20 cellular contexts compared by ENCODE assay signal in the genomic region with DNA sequence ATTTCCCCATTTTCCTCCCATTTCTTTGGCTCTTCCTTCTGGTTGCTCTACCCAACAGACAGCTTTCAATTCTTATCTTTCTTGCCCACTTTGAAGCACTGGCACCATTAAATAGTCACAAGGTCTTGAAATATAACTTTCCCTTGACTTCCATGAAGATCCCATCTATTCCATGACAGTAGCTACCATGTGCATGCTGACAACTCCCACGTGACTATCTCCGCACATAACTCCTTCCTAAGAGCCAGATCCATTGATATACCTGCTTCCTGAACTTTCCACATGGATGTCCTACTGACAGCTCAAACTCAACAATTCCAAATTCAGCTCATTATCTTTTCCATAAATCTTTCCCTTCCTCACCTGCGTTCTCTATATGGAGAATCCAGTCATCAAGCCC.
"Had no signal": no experiment of that assay in that cellular context is flagged by ENCODE, and none has a peak within 500 bp of the region (broad histone marks: within the 10 kb centered on the region; RNA-seq: fewer than 3 reads in every experiment).

No MANE protein-coding gene starts in this region.

- H3K9ac ChIP-seq: KMS-11 had no signal

- H3K27me3 ChIP-seq: SJSA1 had no signal

- H3K36me3 ChIP-seq: SJSA1 had no signal

- H3K9me3 ChIP-seq: SJSA1 had no signal

- DNase-seq: Kasumi-1, MM.1S, NCI-H1092 treated with DMSO at 0.1 percent for 48 hours, NCI-H1436, NCI-H187, NCI-H2029, NCI-H2081 treated with DMSO at 0.1 percent for 48 hours, NCI-H2171, NCI-H446, NCI-H510A, NCI-H524 treated with DMSO at 0.1 percent for 48 hours, NCI-H774, Right ventricle myocardium superior, RPMI8226, SIG-M5 had no signal

- H3K4me3 ChIP-seq: K562, SJSA1, SK-N-MC had no signal

- H3K27ac ChIP-seq: KMS-11, SJSA1, SK-N-MC had no signal

- FAIRE-seq: K562, RCC 7860 had no signal

- H3K4me2 ChIP-seq: KMS-11 had no signal

- ATAC-seq: K562 had no signal
